In the genomic region with DNA sequence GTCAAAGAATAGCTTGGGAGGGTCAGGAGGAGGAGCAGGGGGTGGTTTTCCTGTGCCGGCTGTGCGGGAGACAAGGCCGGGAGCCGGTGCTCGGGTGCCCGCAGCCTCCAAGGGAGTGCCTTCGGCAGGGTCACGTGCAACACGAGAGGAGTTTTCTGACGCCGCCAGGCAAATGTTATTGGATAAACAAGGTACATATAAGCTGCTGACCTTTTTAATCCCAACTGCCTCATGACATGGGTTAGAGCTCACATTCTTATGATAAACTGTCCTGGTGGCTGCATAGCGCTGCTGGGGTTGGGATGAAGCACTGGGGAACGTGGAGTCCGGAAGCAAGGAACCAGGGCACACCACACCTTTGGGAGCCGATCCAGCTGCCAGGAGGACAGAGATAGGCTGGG, we compare ENCODE assay signal across 18 cellular contexts.
DNase-seq lines count a peak whose midpoint lies in the region; TF ChIP-seq lines count a peak whose summit lies in the region.
"Had no signal": no experiment of that assay in that cellular context is flagged by ENCODE, and none has a peak within 500 bp of the region (broad histone marks: within the 10 kb centered on the region; RNA-seq: fewer than 3 reads in every experiment).

No MANE protein-coding gene starts in this region.

- peaks cover 43 to 100% (median 84%) of the 10 kb centered on the region in 10 experiments for H3K4me1 ChIP-seq in BLaER1 treated with 17β-estradiol and CSF1 and Interleukin-3, amounts not matched to agents 10 nM and 100 nM
- peaks cover 0 to 52% of the 10 kb centered on the region in 2 donors for H3K4me1 ChIP-seq in right atrium auricular region
- H3K4me1 ChIP-seq: A549, adrenal gland, parathyroid adenoma had no signal

- H3K4me2 ChIP-seq in BLaER1 treated with 17β-estradiol and CSF1 and Interleukin-3, amounts not matched to agents 10 nM and 100 nM: peak overlapping the region; percentile 86 to 99 (median 98)
- H3K4me2 ChIP-seq: A549 had no signal

- H3K27ac ChIP-seq in BLaER1 treated with 17β-estradiol and CSF1 and Interleukin-3, amounts not matched to agents 10 nM and 100 nM: peak overlapping the region in 8 of 11 experiments; percentile 31 to 75 (median 54); a peak in 13 of 22 replicates
- H3K27ac ChIP-seq in right atrium auricular region: peak overlapping the region; percentile 95 to 99
- H3K27ac ChIP-seq: A549, parathyroid adenoma had no signal

- H3K4me1 Mint-ChIP-seq in chondrocyte (ENCODE audit: low read depth): peaks cover 25% of the 10 kb centered on the region

- peaks cover 34% of the 10 kb centered on the region for H3K27me3 Mint-ChIP-seq in chondrocyte (ENCODE audit: low read depth)

- H3K36me3 ChIP-seq in BLaER1 treated with 17β-estradiol and CSF1 and Interleukin-3, amounts not matched to agents 10 nM and 100 nM: peaks cover 0 to 6% (median 0%) of the 10 kb centered on the region in 11 experiments; a peak in 5 of 22 replicates
- H3K36me3 ChIP-seq in right atrium auricular region: peaks cover 44% of the 10 kb centered on the region
- H3K36me3 ChIP-seq: adrenal gland had no signal

- DNase-seq in chondrocyte (ENCODE audit: low spot score) (no peak), right atrium auricular region (ENCODE audit: low spot score) (no peak), retinal pigment epithelial cell (ENCODE audit: low read depth) (no peak), NCI-H187 treated with DMSO at 0.1 percent for 48 hours (lab: John Stamatoyannopoulos, UW) (no peak), SK-N-DZ (ENCODE audit: low spot score) (no peak), RKO (ENCODE audit: low spot score) (no peak), NCI-H1417 treated with DMSO at 0.1 percent for 48 hours (lab: John Stamatoyannopoulos, UW) (no peak)
- DNase-seq: activated CD4-positive, alpha-beta T cell treated with anti-CD3 and anti-CD28 coated beads, Interleukin-2, amount 50 U/mL, for 1 hour; activated T-cell treated with anti-CD3 and anti-CD28 coated beads, Interleukin-2, amount 50 U/mL, for 4 hours; adrenal gland; CD8-positive, alpha-beta T cell; dermis blood vessel endothelial cell; SHP77; stimulated activated CD4-positive, alpha-beta T cell treated with anti-CD3 and anti-CD28 coated beads, Interleukin-1b, Interleukin-23, amount 100 ng/mL, for 48 hours had no signal

- peak overlapping the region; percentile 33 to 69 (median 62) for H3K4me3 ChIP-seq in BLaER1 treated with 17β-estradiol and CSF1 and Interleukin-3, amounts not matched to agents 10 nM and 100 nM
- H3K4me3 ChIP-seq in right atrium auricular region (peak overlapping the region; percentile 55 to 56), retinal pigment epithelial cell (ENCODE audit: low read length) (peak overlapping the region; percentile 27)
- H3K4me3 ChIP-seq: A549, adrenal gland had no signal

- no peak for TF ChIP-seq CTCF in chondrocyte (IDR thresholded peaks at IDR 0.05)
- TF ChIP-seq CTCF in right atrium auricular region (IDR thresholded peaks at IDR 0.05): no peak
- no peak for TF ChIP-seq CTCF in retinal pigment epithelial cell (conservative IDR thresholded peaks at IDR 0.05; ENCODE audit: low read depth, low read length)

- H3K36me3 Mint-ChIP-seq in chondrocyte (ENCODE audit: low read depth): peaks cover 6% of the 10 kb centered on the region
- H3K36me3 Mint-ChIP-seq: CD8-positive, alpha-beta T cell had no signal

- H3K9ac ChIP-seq in BLaER1 treated with 17β-estradiol and CSF1 and Interleukin-3, amounts not matched to agents 10 nM and 100 nM: peak overlapping the region in 9 of 11 experiments; percentile 34 to 81 (median 67); a peak in 18 of 22 replicates
- H3K9ac ChIP-seq: parathyroid adenoma had no signal

- H3K9me3 Mint-ChIP-seq in chondrocyte (ENCODE audit: low read depth): no peaks in the 10 kb centered on the region
- H3K9me3 Mint-ChIP-seq: activated T-cell treated with anti-CD3 and anti-CD28 coated beads, Interleukin-2, amount 50 U/mL, for 4 hours; CD8-positive, alpha-beta T cell; T-helper 2 cell treated with Interferon-gamma antibody and Interleukin-4, amounts not matched to agents 5 μg/mL and 100 μg/mL, for 36 hours had no signal

- peaks cover 0 to 25% (median 0%) of the 10 kb centered on the region in 11 experiments; a peak in 5 of 22 replicates for H3K27me3 ChIP-seq in BLaER1 treated with 17β-estradiol and CSF1 and Interleukin-3, amounts not matched to agents 10 nM and 100 nM
- no peaks in the 10 kb centered on the region for H3K27me3 ChIP-seq in right atrium auricular region
- H3K27me3 ChIP-seq: adrenal gland had no signal

- peak overlapping the region; percentile 36 for H3K27ac Mint-ChIP-seq in chondrocyte (ENCODE audit: unreplicated experiment)
- H3K27ac Mint-ChIP-seq: CD8-positive, alpha-beta T cell; T-helper 2 cell treated with Interferon-gamma antibody and Interleukin-4, amounts not matched to agents 5 μg/mL and 100 μg/mL, for 36 hours had no signal

- no peak overlapping the region for H3K4me3 Mint-ChIP-seq in chondrocyte (ENCODE audit: unreplicated experiment)
- H3K4me3 Mint-ChIP-seq: activated T-cell treated with anti-CD3 and anti-CD28 coated beads, Interleukin-2, amount 50 U/mL, for 4 hours; CD8-positive, alpha-beta T cell; T-helper 2 cell treated with Interferon-gamma antibody and Interleukin-4, amounts not matched to agents 5 μg/mL and 100 μg/mL, for 36 hours had no signal

- H4K20me1 ChIP-seq in BLaER1 treated with 17β-estradiol and CSF1 and Interleukin-3, amounts not matched to agents 10 nM and 100 nM: no peaks in the 10 kb centered on the region; a peak in 1 of 22 replicates

- H3K9me3 ChIP-seq in BLaER1 treated with 17β-estradiol and CSF1 and Interleukin-3, amounts not matched to agents 10 nM and 100 nM (replicated peaks in 1 of 11): no peaks in the 10 kb centered on the region
- no peaks in the 10 kb centered on the region for H3K9me3 ChIP-seq in right atrium auricular region
- H3K9me3 ChIP-seq: A549, adrenal gland had no signal
